Comparison of ENCODE assay signal across 18 cellular contexts in genomic region chr17:42068979-42069378, GRCh38. TPM values are rescaled to one million over a fixed set of nuclear protein-coding genes. Genes with fewer than 3 reads are reported as not detected.
DNase-seq lines count a peak whose midpoint lies in the region; ATAC-seq and TF ChIP-seq lines count a peak whose summit lies in the region.
"Had no signal": no experiment of that assay in that cellular context is flagged by ENCODE, and none has a peak within 500 bp of the region (broad histone marks: within the 10 kb centered on the region; RNA-seq: fewer than 3 reads in every experiment).

No MANE protein-coding gene starts in this region.

- H2AFZ ChIP-seq in GM23338 (no peak overlapping the region), HCT116 (ENCODE audit: low read depth, low read length, poor library complexity, severe bottlenecking) (no peak overlapping the region), mesenchymal stem cell (ENCODE audit: low read depth, low read length) (no peak overlapping the region)

- no peak overlapping the region for H3K23ac ChIP-seq in mesenchymal stem cell (ENCODE audit: low read length in 2 of 2)

- H3K4me3 Mint-ChIP-seq in GM23338: no peak overlapping the region
- H3K4me3 Mint-ChIP-seq: CD8-positive, alpha-beta T cell had no signal

- 0 out of 2 replicates have a peak, but pooled peaks cover 3% of the 10 kb centered on the region for H3F3A ChIP-seq in GM23338 (replicated peaks; ENCODE audit: low read depth)

- H3K79me1 ChIP-seq in mesenchymal stem cell (replicated peaks; ENCODE audit: low read length, poor library complexity, severe bottlenecking): no peaks in the 10 kb centered on the region

- H3K9me3 ChIP-seq in HCT116 (ENCODE audit: control insufficient read depth in 1 of 2, insufficient read depth in 1 of 2, low read depth in 1 of 2, low read length in 2 of 2) (no peaks in the 10 kb centered on the region), WERI-Rb-1 (ENCODE audit: severe bottlenecking) (no peaks in the 10 kb centered on the region), mesenchymal stem cell (ENCODE audit: control insufficient read depth, low read length) (no peaks in the 10 kb centered on the region)
- H3K9me3 ChIP-seq: BLaER1 treated with 17β-estradiol and CSF1 and Interleukin-3, amounts not matched to agents 10 nM and 100 nM; Peyer's patch had no signal

- H3K4me1 Mint-ChIP-seq in GM23338: peaks cover 27% of the 10 kb centered on the region; the same call in 2 of the 3 replicates

- intact Hi-C loops in HCT116 (cut with micrococcal nuclease): no loop called here

- no peak overlapping the region for H2BK12ac ChIP-seq in mesenchymal stem cell (ENCODE audit: low read length in 2 of 2)

- H3K27ac ChIP-seq in GM23338 (ENCODE audit: low read depth): no peak overlapping the region
- H3K27ac ChIP-seq in HCT116 (ENCODE audit: low read depth, low read length): no peak overlapping the region
- H3K27ac ChIP-seq in WERI-Rb-1: no peak overlapping the region
- no peak overlapping the region for H3K27ac ChIP-seq in mesenchymal stem cell (ENCODE audit: low read length, poor library complexity, severe bottlenecking)
- H3K27ac ChIP-seq: BLaER1 treated with 17β-estradiol and CSF1 and Interleukin-3, amounts not matched to agents 10 nM and 100 nM; Peyer's patch had no signal

- H3K14ac ChIP-seq in mesenchymal stem cell (ENCODE audit: low read length in 2 of 2): no peak overlapping the region

- H3K18ac ChIP-seq in mesenchymal stem cell (ENCODE audit: low read depth in 1 of 2, low read length in 2 of 2): no peak overlapping the region

- H3K9me2 ChIP-seq in GM23338 (ENCODE audit: insufficient read depth): no peaks in the 10 kb centered on the region
- no peaks in the 10 kb centered on the region for H3K9me2 ChIP-seq in HCT116 (ENCODE audit: insufficient read depth)

- H3K4me3 ChIP-seq in GM23338: no peak overlapping the region
- H3K4me3 ChIP-seq in HCT116 (replicated peaks in 1 of 2; ENCODE audit: low read depth in 1 of 2, low read length in 2 of 2): no peak overlapping the region
- no peak overlapping the region for H3K4me3 ChIP-seq in WERI-Rb-1 (ENCODE audit: low read depth, low read length)
- H3K4me3 ChIP-seq in mesenchymal stem cell (ENCODE audit: insufficient read depth in 1 of 2, low read depth in 1 of 2, low read length in 2 of 2): no peak overlapping the region
- H3K4me3 ChIP-seq: BLaER1 treated with 17β-estradiol and CSF1 and Interleukin-3, amounts not matched to agents 10 nM and 100 nM; Peyer's patch had no signal

- no peak overlapping the region for H2AK5ac ChIP-seq in mesenchymal stem cell (ENCODE audit: low read length, severe bottlenecking)

- H3K36me3 Mint-ChIP-seq in GM23338 (ENCODE audit: low read depth): no peaks in the 10 kb centered on the region
- H3K36me3 Mint-ChIP-seq: CD8-positive, alpha-beta T cell had no signal

- no peak overlapping the region for H4K91ac ChIP-seq in mesenchymal stem cell (ENCODE audit: low read length)

- no peak overlapping the region for H3K4ac ChIP-seq in mesenchymal stem cell (ENCODE audit: low read depth in 1 of 2, low read length in 2 of 2)

- 0 out of 2 replicates have a peak, but pooled peaks cover 9% of the 10 kb centered on the region for H3K27me3 ChIP-seq in GM23338 (ENCODE audit: insufficient read depth)
- H3K27me3 ChIP-seq in HCT116 (ENCODE audit: insufficient read depth, low read length): no peaks in the 10 kb centered on the region
- H3K27me3 ChIP-seq in WERI-Rb-1 (ENCODE audit: insufficient read depth, low read depth, severe bottlenecking): no peaks in the 10 kb centered on the region
- peaks cover 48 to 76% of the 10 kb centered on the region in 2 experiments for H3K27me3 ChIP-seq in mesenchymal stem cell (ENCODE audit: control insufficient read depth in 1 of 2, insufficient read depth in 1 of 2, low read length in 2 of 2)

- no peak for TF ChIP-seq POLR2A in HCT116 (IDR thresholded peaks at IDR 0.05; ENCODE audit: borderline replicate concordance, extremely low read depth, insufficient read depth, insufficient read length)

- TF ChIP-seq CTCF in GM23338 (conservative IDR thresholded peaks at IDR 0.05; ENCODE audit: low read depth in 2 of 2): no peak
- TF ChIP-seq CTCF in HCT116 (IDR thresholded peaks at IDR 0.05 in 2 of 3, conservative IDR thresholded peaks at IDR 0.05 in 1 of 3; ENCODE audit: borderline replicate concordance in 1 of 3, insufficient read depth in 1 of 3, low read depth in 2 of 3, low read length in 2 of 3): no peak
- no peak for TF ChIP-seq CTCF in WERI-Rb-1 (IDR thresholded peaks at IDR 0.05; ENCODE audit: low read depth, low read length)

- H3K79me2 ChIP-seq in GM23338 (replicated peaks; ENCODE audit: insufficient read depth): no peaks in the 10 kb centered on the region
- no peaks in the 10 kb centered on the region for H3K79me2 ChIP-seq in HCT116 (ENCODE audit: insufficient read depth, low read length)

- no TSS peak for BruUV-seq in HCT116 (replicated peaks; lab: Mats Ljungman, UMichigan)

- CTCF ChIA-PET in HCT116 (lab: Charles Lee): interaction anchor here (2.2 kb wide), 1 partner anchor 32 kb away, joined by 11 read pairs; no protein-coding TSS in a partner anchor

- no peak overlapping the region for H2BK5ac ChIP-seq in mesenchymal stem cell (ENCODE audit: low read depth, low read length, poor library complexity, severe bottlenecking)

- peaks cover 22% of the 10 kb centered on the region for H3K27me3 Mint-ChIP-seq in GM23338 (ENCODE audit: insufficient read depth, low read depth, poor library complexity)

- H3K36me3 ChIP-seq in GM23338 (ENCODE audit: insufficient read depth) (no peaks in the 10 kb centered on the region), HCT116 (ENCODE audit: control insufficient read depth in 1 of 2, insufficient read depth in 2 of 2, low read length in 2 of 2) (no peaks in the 10 kb centered on the region), WERI-Rb-1 (no peaks in the 10 kb centered on the region), mesenchymal stem cell (ENCODE audit: control insufficient read depth in 1 of 2, insufficient read depth in 2 of 2, low read depth in 1 of 2, low read length in 2 of 2) (no peaks in the 10 kb centered on the region)
- H3K36me3 ChIP-seq: BLaER1 treated with 17β-estradiol and CSF1 and Interleukin-3, amounts not matched to agents 10 nM and 100 nM; Peyer's patch had no signal

- H3K9me3 Mint-ChIP-seq in GM23338: no peaks in the 10 kb centered on the region
- H3K9me3 Mint-ChIP-seq: CD8-positive, alpha-beta T cell had no signal

- POLR2A ChIA-PET in HCT116 (lab: Charles Lee): no interaction called here

- H3K27ac Mint-ChIP-seq in GM23338: no peak overlapping the region
- H3K27ac Mint-ChIP-seq: CD8-positive, alpha-beta T cell had no signal

- H4K8ac ChIP-seq in mesenchymal stem cell (ENCODE audit: low read length): no peak overlapping the region

- peaks cover 9% of the 10 kb centered on the region; the same call in 1 of the 2 replicates for H3K4me1 ChIP-seq in GM23338 (ENCODE audit: insufficient read depth)
- H3K4me1 ChIP-seq in HCT116 (ENCODE audit: control insufficient read depth in 1 of 2, insufficient read depth in 2 of 2, low read length in 2 of 2): peaks cover 0 to 5% of the 10 kb centered on the region in 2 experiments; a peak in 1 of 4 replicates
- peaks cover 11% of the 10 kb centered on the region for H3K4me1 ChIP-seq in mesenchymal stem cell (ENCODE audit: control insufficient read depth, insufficient read depth, low read depth, low read length)

- H2BK15ac ChIP-seq in mesenchymal stem cell (ENCODE audit: low read depth, poor library complexity, severe bottlenecking): peak overlapping the region; percentile 21

- no peaks in the 10 kb centered on the region for H4K20me1 ChIP-seq in GM23338 (replicated peaks; ENCODE audit: insufficient read depth)
- no peaks in the 10 kb centered on the region for H4K20me1 ChIP-seq in HCT116 (ENCODE audit: insufficient read depth)

- 74% methylated on average over 3 of the region's 3 CpGs for WGBS in mesenchymal stem cell

- RAD21 ChIA-PET in HCT116 (lab: Charles Lee; ENCODE audit: low non-redundant PET in 1 of 2, low total read pairs in 2 of 2, uncharacterized antibody in 2 of 2, unreplicated experiment in 2 of 2): no interaction called here

- H2BK120ac ChIP-seq in mesenchymal stem cell (ENCODE audit: low read depth, low read length): no peak overlapping the region

- no peak for DNase-seq in GM23338 (ENCODE audit: low spot score)
- no peak for DNase-seq in HCT116 (ENCODE audit: low read depth, low spot score)
- peak; percentile 44 for DNase-seq in WERI-Rb-1
- DNase-seq in mesenchymal stem cell: no peak
- DNase-seq in mesenteric fat pad (ENCODE audit: low spot score): no peak
- DNase-seq in cerebellar cortex (ENCODE audit: low spot score): no peak
- no peak for DNase-seq in stimulated activated naive CD4-positive, alpha-beta T cell (lab: John Stamatoyannopoulos, UW)
- DNase-seq: CD8-positive, alpha-beta T cell; DND-41; Karpas-422; NCI-H1417 treated with DMSO at 0.1 percent for 48 hours; NCI-H2081; NCI-H2227 treated with DMSO at 0.1 percent for 48 hours; NCI-H524; Peyer's patch; Right ventricle myocardium superior; SW 1271 had no signal

- H3K4me2 ChIP-seq in GM23338: no peak overlapping the region
- no peak overlapping the region for H3K4me2 ChIP-seq in HCT116 (ENCODE audit: low read length)
- H3K4me2 ChIP-seq in mesenchymal stem cell (ENCODE audit: low read length, poor library complexity, severe bottlenecking): no peak overlapping the region
- H3K4me2 ChIP-seq: BLaER1 treated with 17β-estradiol and CSF1 and Interleukin-3, amounts not matched to agents 10 nM and 100 nM had no signal

- peak; percentile 10; the same call in 2 of the 3 replicates for ATAC-seq in GM23338
- ATAC-seq in HCT116: peak; percentile 33; the same call in 1 of the 2 replicates
- ATAC-seq: CD8-positive, alpha-beta T cell had no signal

- H3K9ac ChIP-seq in HCT116 (ENCODE audit: low read length) (no peak overlapping the region), mesenchymal stem cell (ENCODE audit: low read length) (no peak overlapping the region)
- H3K9ac ChIP-seq: BLaER1 treated with 17β-estradiol and CSF1 and Interleukin-3, amounts not matched to agents 10 nM and 100 nM had no signal

- TF ChIP-seq RAD21 in HCT116 (IDR thresholded peaks at IDR 0.05; ENCODE audit: low read depth): no peak

RNA-seq across cellular contexts. Expression of gene C17orf113, which starts 18.6 kb away (rescaled TPM):
- 1.8 and 2.1 TPM in 2 replicates for total RNA-seq in GM23338 (2014; rRNA removed; shearing (Covaris generic))
- 0.29 and 0.38 TPM in 2 replicates for polyA plus RNA-seq in GM23338 (2016; fragmentation: Nextera tagmentation; extraction: Ambion mirVana)
- 2.3 TPM for total RNA-seq in HCT116 (2021; ENCODE audit: unreplicated experiment)
- polyA plus RNA-seq in HCT116 (2012): 1.9 and 2.1 TPM in 2 replicates
- polyA plus RNA-seq in mesenchymal stem cell (2013, experiment 1 of 2): 0.21 TPM
- 0.16 TPM for polyA plus RNA-seq in mesenchymal stem cell (2013, experiment 2 of 2)
- total RNA-seq in mesenteric fat pad: 0.13 TPM

RNA-seq across cellular contexts. Expression of gene ZNF385C, which starts 29.3 kb away (rescaled TPM):
- total RNA-seq in GM23338 (2014; rRNA removed; shearing (Covaris generic)): 1.9 and 4.6 TPM in 2 replicates
- polyA plus RNA-seq in GM23338 (2016; fragmentation: Nextera tagmentation; extraction: Ambion mirVana): 2.5 and 3.1 TPM in 2 replicates
- 1.1 TPM for total RNA-seq in HCT116 (2021; ENCODE audit: unreplicated experiment)
- 0.76 and 1.2 TPM in 2 replicates for polyA plus RNA-seq in HCT116 (2012)
- 0.07 TPM for polyA plus RNA-seq in mesenchymal stem cell (2013, experiment 1 of 2)
- 0.11 TPM for polyA plus RNA-seq in mesenchymal stem cell (2013, experiment 2 of 2)
- not detected for total RNA-seq in mesenteric fat pad

RNA-seq across cellular contexts. Expression of gene DHX58, which starts 43.5 kb away (rescaled TPM):
- 4.1 and 10.5 TPM in 2 replicates for total RNA-seq in GM23338 (2014; rRNA removed; shearing (Covaris generic))
- 5.4 and 6.6 TPM in 2 replicates for polyA plus RNA-seq in GM23338 (2016; fragmentation: Nextera tagmentation; extraction: Ambion mirVana)
- total RNA-seq in HCT116 (2021; ENCODE audit: unreplicated experiment) (1.2 TPM), mesenteric fat pad (13.2 TPM)
- 1.1 and 1.6 TPM in 2 replicates for polyA plus RNA-seq in HCT116 (2012)
- 2.0 TPM for polyA plus RNA-seq in mesenchymal stem cell (2013, experiment 1 of 2)
- 1.5 TPM for polyA plus RNA-seq in mesenchymal stem cell (2013, experiment 2 of 2)

RNA-seq across cellular contexts. Expression of gene NKIRAS2, which starts 49.1 kb away (rescaled TPM):
- total RNA-seq in GM23338 (2014; rRNA removed; shearing (Covaris generic)): 42.5 and 52.9 TPM in 2 replicates
- 31.3 and 31.7 TPM in 2 replicates for polyA plus RNA-seq in GM23338 (2016; fragmentation: Nextera tagmentation; extraction: Ambion mirVana)
- total RNA-seq in HCT116 (2021; ENCODE audit: unreplicated experiment) (26.4 TPM), mesenteric fat pad (30.9 TPM)
- 29.2 and 32.0 TPM in 2 replicates for polyA plus RNA-seq in HCT116 (2012)
- 63.3 TPM for polyA plus RNA-seq in mesenchymal stem cell (2013, experiment 1 of 2)
- polyA plus RNA-seq in mesenchymal stem cell (2013, experiment 2 of 2): 64.3 TPM

RNA-seq across cellular contexts. Expression of gene DNAJC7, which starts 51.7 kb away (rescaled TPM):
- 119 and 139 TPM in 2 replicates for total RNA-seq in GM23338 (2014; rRNA removed; shearing (Covaris generic))
- 136 and 141 TPM in 2 replicates for polyA plus RNA-seq in GM23338 (2016; fragmentation: Nextera tagmentation; extraction: Ambion mirVana)
- total RNA-seq in HCT116 (2021; ENCODE audit: unreplicated experiment): 113 TPM
- 85.1 and 91.0 TPM in 2 replicates for polyA plus RNA-seq in HCT116 (2012)
- 73.0 TPM for polyA plus RNA-seq in mesenchymal stem cell (2013, experiment 1 of 2)
- 69.4 TPM for polyA plus RNA-seq in mesenchymal stem cell (2013, experiment 2 of 2)
- 74.8 TPM for total RNA-seq in mesenteric fat pad
